Comparison of ENCODE assay signal across 29 cellular contexts in the genomic region with DNA sequence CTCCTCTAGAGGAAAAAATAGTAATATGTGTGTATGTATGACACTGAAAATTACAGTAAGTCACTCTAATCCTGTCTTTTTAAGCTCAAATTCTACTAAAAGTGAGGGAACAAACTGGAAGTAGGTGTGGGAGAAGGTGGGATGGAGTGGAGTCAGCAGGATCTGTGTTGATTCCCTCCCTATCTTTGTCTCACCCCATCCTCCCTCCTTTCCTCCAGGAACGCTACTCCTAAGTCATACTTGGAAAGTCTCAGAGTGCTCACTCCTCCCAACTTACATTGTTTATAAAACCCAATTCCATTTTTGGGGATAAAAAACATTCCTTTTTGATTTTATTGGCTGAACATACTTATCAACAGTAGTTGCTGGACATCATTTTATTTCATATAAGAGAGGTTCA.
"Had no signal": no experiment of that assay in that cellular context is flagged by ENCODE, and none has a peak within 500 bp of the region (broad histone marks: within the 10 kb centered on the region; RNA-seq: fewer than 3 reads in every experiment).

No MANE protein-coding gene starts in this region.

- H3K27ac Mint-ChIP-seq: activated B cell treated with CpG ODN at 0.5 μM for 24 hours; activated CD4-positive, alpha-beta memory T cell treated with anti-CD3 and anti-CD28 coated beads, Interleukin-2, amount 10 ng/mL, durations not matched to agents 7 days and 5 days; activated naive CD4-positive, alpha-beta T cell treated with anti-CD3 and anti-CD28 coated beads for 36 hours; brain had no signal

- H3K27ac ChIP-seq: adrenal gland, KMS-11, RWPE1, VCaP had no signal

- H3K9me3 ChIP-seq: adrenal gland had no signal

- ATAC-seq: activated naive CD4-positive, alpha-beta T cell treated with anti-CD3 and anti-CD28 coated beads, Interleukin-2, amount 50 U/mL, for 72 hours; PC-3; Right ventricle myocardium inferior; SK-N-SH treated with all-trans-retinoic acid at 6 μM for 48 hours had no signal

- H3K4me2 ChIP-seq: KMS-11 had no signal

- H3K27me3 ChIP-seq: adrenal gland had no signal

- H3K4me3 ChIP-seq: adrenal gland had no signal

- DNase-seq: activated B cell treated with CpG ODN at 0.5 μM for 24 hours; activated CD4-positive, alpha-beta memory T cell treated with anti-CD3 and anti-CD28 coated beads, Interleukin-2, amount 10 ng/mL, durations not matched to agents 7 days and 5 days; activated CD4-positive, alpha-beta T cell treated with anti-CD3 and anti-CD28 coated beads for 48 hours; activated CD4-positive, CD25-positive, alpha-beta regulatory T cell treated with anti-CD3 and anti-CD28 coated beads, Interleukin-2, amount 50 U/mL, for 72 hours; activated gamma-delta T cell treated with Interleukin-2 at 50 U/mL for 16 hours; activated naive CD4-positive, alpha-beta T cell treated with anti-CD3 and anti-CD28 coated beads for 36 hours; activated T-cell treated with anti-CD3 and anti-CD28 coated beads, Interleukin-2, amount 50 U/mL, for 24 hours; NCI-H1092 treated with DMSO at 0.1 percent for 48 hours; NCI-H1417 treated with DMSO at 0.1 percent for 48 hours; NCI-H187 treated with DMSO at 0.1 percent for 48 hours; NCI-H2081; NCI-H2171 treated with DMSO at 0.1 percent for 48 hours; NCI-H226; NCI-H446 treated with DMSO at 0.1 percent for 48 hours; NCI-H524; NK-92 treated with Interleukin-12 subunit alpha and Interleukin-12 subunit beta, amount 100 ng/mL, for 24 hours; PC-3; SIG-M5; T-helper 1 cell; T-helper 2 cell; T-helper 9 cell had no signal

- H3K9me3 Mint-ChIP-seq: activated B cell treated with CpG ODN at 0.5 μM for 24 hours; activated CD4-positive, alpha-beta memory T cell treated with anti-CD3 and anti-CD28 coated beads, Interleukin-2, amount 10 ng/mL, durations not matched to agents 7 days and 5 days; activated naive CD4-positive, alpha-beta T cell treated with anti-CD3 and anti-CD28 coated beads for 36 hours; activated naive CD4-positive, alpha-beta T cell treated with anti-CD3 and anti-CD28 coated beads, Interleukin-2, amount 50 U/mL, for 72 hours; activated T-cell treated with anti-CD3 and anti-CD28 coated beads, Interleukin-2, amount 50 U/mL, for 24 hours; brain had no signal

- H3K4me3 Mint-ChIP-seq: activated B cell treated with CpG ODN at 0.5 μM for 24 hours; activated CD4-positive, alpha-beta memory T cell treated with anti-CD3 and anti-CD28 coated beads, Interleukin-2, amount 10 ng/mL, durations not matched to agents 7 days and 5 days; activated naive CD4-positive, alpha-beta T cell treated with anti-CD3 and anti-CD28 coated beads for 36 hours; activated T-cell treated with anti-CD3 and anti-CD28 coated beads, Interleukin-2, amount 50 U/mL, for 24 hours; brain had no signal

- H3K4me1 ChIP-seq: adrenal gland had no signal

- H3K9ac ChIP-seq: KMS-11 had no signal

- H3K27me3 Mint-ChIP-seq: activated B cell treated with CpG ODN at 0.5 μM for 24 hours; activated CD4-positive, alpha-beta memory T cell treated with anti-CD3 and anti-CD28 coated beads, Interleukin-2, amount 10 ng/mL, durations not matched to agents 7 days and 5 days; activated T-cell treated with anti-CD3 and anti-CD28 coated beads, Interleukin-2, amount 50 U/mL, for 24 hours; brain had no signal

- H3K4me1 Mint-ChIP-seq: activated B cell treated with CpG ODN at 0.5 μM for 24 hours, brain had no signal
